Comparison of ENCODE assay signal across 8 cellular contexts in the genomic region with DNA sequence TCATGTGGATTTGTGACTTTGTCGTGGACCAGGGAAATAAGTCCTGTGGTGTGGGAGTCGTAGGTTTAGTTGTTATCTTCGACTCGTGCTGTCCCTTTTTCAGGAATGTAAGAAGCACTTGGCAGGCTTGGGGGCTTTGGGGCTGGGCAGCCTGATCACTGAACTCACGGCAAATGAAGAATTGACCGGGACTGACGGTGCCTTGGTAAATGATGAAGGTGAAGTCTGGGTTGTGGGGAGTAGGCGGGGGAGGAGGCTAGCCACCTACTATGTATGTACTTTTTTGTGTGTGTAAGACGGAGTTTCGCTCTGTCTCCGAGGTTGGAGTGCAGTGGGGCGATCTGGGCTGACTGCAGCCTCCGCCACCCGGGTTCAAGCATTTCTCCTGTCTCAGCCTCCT. TPM values are rescaled to one million over a fixed set of nuclear protein-coding genes. Genes with fewer than 3 reads are reported as not detected.
DNase-seq lines count a peak whose midpoint lies in the region; ATAC-seq and TF ChIP-seq lines count a peak whose summit lies in the region.

No MANE protein-coding gene starts in this region.

- no peak for ATAC-seq in GM21526 (IDR thresholded peaks at IDR 0.05; ENCODE audit: low FRiP score, unreplicated experiment)

- in situ Hi-C loops in GM13976 (cut with MboI; ENCODE audit: low sequenced_read_pairs, unreplicated experiment) = loop anchor here (25.0 kb wide), 1 partner anchor 95 kb away; no protein-coding TSS in a partner anchor

- H3K36me3 ChIP-seq in rectal smooth muscle tissue (ENCODE audit: control insufficient read depth, insufficient read depth, low read length) = peaks cover 3% of the 10 kb centered on the region

- peaks cover 22% of the 10 kb centered on the region for H3K36me3 Mint-ChIP-seq in T-helper 1 cell treated with Interleukin-12 subunit alpha and Interleukin-12 subunit beta and Interleukin-4 antibody, amounts not matched to agents 30 μg/mL and 1 μg/mL, for 36 hours (ENCODE audit: low read depth)

- peak overlapping the region; percentile 90 for H3K4me3 ChIP-seq in rectal smooth muscle tissue (ENCODE audit: low read length)

- peak overlapping the region; percentile 100 for H3K4me3 Mint-ChIP-seq in T-helper 1 cell treated with Interleukin-12 subunit alpha and Interleukin-12 subunit beta and Interleukin-4 antibody, amounts not matched to agents 30 μg/mL and 1 μg/mL, for 36 hours

- H3K9ac ChIP-seq in rectal smooth muscle tissue (ENCODE audit: low read length) = no peak overlapping the region

- peaks cover 3% of the 10 kb centered on the region for H3K27me3 Mint-ChIP-seq in T-helper 1 cell treated with Interleukin-12 subunit alpha and Interleukin-12 subunit beta and Interleukin-4 antibody, amounts not matched to agents 30 μg/mL and 1 μg/mL, for 36 hours (ENCODE audit: low read depth)

- peaks cover 5% of the 10 kb centered on the region for H3K4me1 ChIP-seq in rectal smooth muscle tissue (ENCODE audit: control insufficient read depth, insufficient read depth, low read length)

- H3K27ac Mint-ChIP-seq in T-helper 1 cell treated with Interleukin-12 subunit alpha and Interleukin-12 subunit beta and Interleukin-4 antibody, amounts not matched to agents 30 μg/mL and 1 μg/mL, for 36 hours = peak overlapping the region; percentile 100

- TF ChIP-seq CTCF in GM13976 (IDR thresholded peaks at IDR 0.05; ENCODE audit: borderline replicate concordance, control extremely low read depth, extremely low read depth, insufficient read depth, missing control alignments) = no peak

- H3K27me3 ChIP-seq in rectal smooth muscle tissue (ENCODE audit: control insufficient read depth, insufficient read depth, low read length) = no peaks in the 10 kb centered on the region

- H3K9me3 Mint-ChIP-seq in T-helper 1 cell treated with Interleukin-12 subunit alpha and Interleukin-12 subunit beta and Interleukin-4 antibody, amounts not matched to agents 30 μg/mL and 1 μg/mL, for 36 hours = no peaks in the 10 kb centered on the region

- H3K27ac ChIP-seq in epithelial cell of prostate (peak overlapping the region; percentile 87), rectal smooth muscle tissue (ENCODE audit: low read depth, low read length) (peak overlapping the region; percentile 93)

- DNase-seq in EL = peak; percentile 5
- DNase-seq in epithelial cell of prostate (ENCODE audit: low read depth, low spot score) = no peak
- DNase-seq in GM13976 (ENCODE audit: low spot score) = no peak
- no peak for DNase-seq in NCI-H1930 (lab: John Stamatoyannopoulos, UW)
- no peak for DNase-seq in SK-N-DZ (ENCODE audit: low spot score)

- peaks cover 28% of the 10 kb centered on the region for H3K4me1 Mint-ChIP-seq in T-helper 1 cell treated with Interleukin-12 subunit alpha and Interleukin-12 subunit beta and Interleukin-4 antibody, amounts not matched to agents 30 μg/mL and 1 μg/mL, for 36 hours (ENCODE audit: low read depth)

RNA-seq across cellular contexts. Expression of gene TAF1, which starts 1.2 kb away (rescaled TPM):
- polyA plus RNA-seq in SK-N-DZ (2014; cell fraction: cytosol; rRNA removed) = 13.1 and 22.3 TPM in 2 replicates
- 11.4 and 17.8 TPM in 2 replicates for polyA plus RNA-seq in SK-N-DZ (2014; cell fraction: nucleus; rRNA removed)
